In genomic region chr7:157437519-157438061, GRCh38 we compare ENCODE assay signal across 24 cellular contexts.
"Had no signal": no experiment of that assay in that cellular context is flagged by ENCODE, and none has a peak within 500 bp of the region (broad histone marks: within the 10 kb centered on the region; RNA-seq: fewer than 3 reads in every experiment).

No MANE protein-coding gene starts in this region.

- H3K27ac Mint-ChIP-seq: activated CD4-positive, alpha-beta memory T cell treated with anti-CD3 and anti-CD28 coated beads, Interleukin-2, amount 10 ng/mL, durations not matched to agents 7 days and 5 days; activated naive CD4-positive, alpha-beta T cell treated with anti-CD3 and anti-CD28 coated beads, Interleukin-2, amount 50 U/mL, for 72 hours; mesothelial cell of epicardium; nephron had no signal

- H3K9me3 ChIP-seq: psoas muscle, stomach had no signal

- FAIRE-seq: colon, islet of Langerhans, urothelium cell line had no signal

- DNase-seq: activated CD4-positive, alpha-beta memory T cell treated with anti-CD3 and anti-CD28 coated beads, Interleukin-2, amount 10 ng/mL, durations not matched to agents 7 days and 5 days; activated gamma-delta T cell; amniotic stem cell; caudate nucleus; foreskin melanocyte; glutamatergic neuron; hippocampal formation; occipital lobe; SIG-M5; stimulated activated CD4-positive, alpha-beta T cell treated with anti-CD3 and anti-CD28 coated beads, Interleukin-15, amount 100 ng/mL, for 24 hours; stimulated activated CD4-positive, alpha-beta T cell treated with anti-CD3 and anti-CD28 coated beads, Interleukin-2, amount 100 ng/mL, for 48 hours; stomach; T1000; WERI-Rb-1 had no signal

- H3K36me3 Mint-ChIP-seq: activated naive CD4-positive, alpha-beta T cell treated with anti-CD3 and anti-CD28 coated beads, Interleukin-2, amount 50 U/mL, for 72 hours; mesothelial cell of epicardium had no signal

- H3K36me3 ChIP-seq: stomach, WERI-Rb-1 had no signal

- H3K27ac ChIP-seq: dorsolateral prefrontal cortex, psoas muscle, skin epidermis, stomach, WERI-Rb-1 had no signal

- ATAC-seq: activated naive CD4-positive, alpha-beta T cell treated with anti-CD3 and anti-CD28 coated beads, Interleukin-2, amount 50 U/mL, for 72 hours; psoas muscle had no signal

- H3K4me3 Mint-ChIP-seq: activated CD4-positive, alpha-beta memory T cell treated with anti-CD3 and anti-CD28 coated beads, Interleukin-2, amount 10 ng/mL, durations not matched to agents 7 days and 5 days; mesothelial cell of epicardium; nephron had no signal

- H3K9me3 Mint-ChIP-seq: activated CD4-positive, alpha-beta memory T cell treated with anti-CD3 and anti-CD28 coated beads, Interleukin-2, amount 10 ng/mL, durations not matched to agents 7 days and 5 days; activated naive CD4-positive, alpha-beta T cell treated with anti-CD3 and anti-CD28 coated beads, Interleukin-2, amount 50 U/mL, for 72 hours; nephron had no signal

- H3K4me3 ChIP-seq: dorsolateral prefrontal cortex, lung, psoas muscle, skin epidermis, stomach had no signal
